In the genomic region with DNA sequence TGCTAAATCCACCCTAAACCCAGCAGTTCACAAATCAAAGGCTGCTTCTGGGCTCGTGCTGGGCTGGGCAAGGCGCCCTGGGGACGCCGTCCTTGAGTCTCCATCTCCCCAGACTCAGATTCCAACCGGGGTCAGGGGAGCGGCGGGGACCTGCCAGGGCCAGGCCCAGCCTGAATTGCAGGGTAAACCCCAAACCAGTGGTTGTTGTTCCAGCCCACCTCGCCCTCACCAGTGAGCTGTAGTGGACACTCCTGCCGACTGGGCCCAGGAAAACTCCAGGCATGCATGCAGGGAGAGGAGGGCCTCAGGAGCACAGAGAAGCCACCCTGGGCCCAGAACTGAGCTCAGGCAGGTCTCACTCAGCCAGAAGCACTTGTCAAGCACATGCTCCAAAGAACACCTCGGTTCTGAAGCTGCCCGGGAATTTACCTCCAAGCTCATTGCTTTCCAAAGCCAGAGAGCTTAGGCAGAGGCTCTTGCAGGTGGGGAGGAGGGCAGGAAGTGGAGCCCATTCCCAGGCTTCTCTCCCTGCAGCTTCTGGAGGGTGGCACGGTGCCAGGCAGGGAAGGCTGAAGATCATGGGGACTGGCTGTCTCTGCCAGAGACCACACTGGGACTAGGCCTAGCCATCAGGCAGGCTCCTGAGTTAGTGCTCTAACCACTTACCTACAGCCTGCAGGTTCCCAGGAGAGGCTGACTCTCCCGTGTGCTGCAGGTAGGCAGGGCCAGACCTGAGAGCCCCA, we compare ENCODE assay signal across 20 cellular contexts.
DNase-seq lines count a peak whose midpoint lies in the region; FAIRE-seq and TF ChIP-seq lines count a peak whose summit lies in the region.
"Had no signal": no experiment of that assay in that cellular context is flagged by ENCODE, and none has a peak within 500 bp of the region (broad histone marks: within the 10 kb centered on the region; RNA-seq: fewer than 3 reads in every experiment).

No MANE protein-coding gene starts in this region.

- H3K9me3 Mint-ChIP-seq in osteocyte (ENCODE audit: unreplicated experiment) (no peaks in the 10 kb centered on the region), chondrocyte (ENCODE audit: low read depth) (no peaks in the 10 kb centered on the region)
- H3K9me3 Mint-ChIP-seq: activated B cell treated with CpG ODN at 0.5 μM for 24 hours; effector memory CD8-positive, alpha-beta T cell had no signal

- H3K4me3 Mint-ChIP-seq in osteocyte (ENCODE audit: unreplicated experiment), result no peak overlapping the region
- H3K4me3 Mint-ChIP-seq in chondrocyte (ENCODE audit: unreplicated experiment), result no peak overlapping the region
- H3K4me3 Mint-ChIP-seq: activated B cell treated with CpG ODN at 0.5 μM for 24 hours; activated CD8-positive, alpha-beta T cell treated with anti-CD3 and anti-CD28 coated beads, Interleukin-2, amount 10 ng/mL, durations not matched to agents 7 days and 5 days; effector memory CD8-positive, alpha-beta T cell; T-helper 17 cell had no signal

- H3K27me3 Mint-ChIP-seq in osteocyte (ENCODE audit: unreplicated experiment) (peaks cover 4% of the 10 kb centered on the region), chondrocyte (ENCODE audit: low read depth) (peaks cover 21% of the 10 kb centered on the region)

- H3K4me1 Mint-ChIP-seq in osteocyte (ENCODE audit: unreplicated experiment) (no peaks in the 10 kb centered on the region), chondrocyte (ENCODE audit: low read depth) (no peaks in the 10 kb centered on the region)
- H3K4me1 Mint-ChIP-seq: activated B cell treated with CpG ODN at 0.5 μM for 24 hours had no signal

- no peak for TF ChIP-seq POLR2A in GM12891 (IDR thresholded peaks at IDR 0.05; ENCODE audit: low read depth, low read length)

- DNase-seq in NCI-H2081 (lab: John Stamatoyannopoulos, UW) (peak; percentile 26 to 61), NCI-H2081 treated with DMSO at 0.1 percent for 48 hours (lab: John Stamatoyannopoulos, UW) (no peak), NCI-H1092 (lab: John Stamatoyannopoulos, UW) (peak; percentile 38), SHP77 treated with DMSO at 0.1 percent for 48 hours (lab: John Stamatoyannopoulos, UW) (peak; percentile 21), osteocyte (ENCODE audit: extremely low spot score, unreplicated experiment) (peak; percentile 83), NCI-H526 (lab: John Stamatoyannopoulos, UW) (no peak), chondrocyte (ENCODE audit: low spot score) (no peak), GM12891 (ENCODE audit: insufficient read length, low spot score) (no peak)
- DNase-seq: activated B cell treated with CpG ODN at 0.5 μM for 24 hours; activated CD8-positive, alpha-beta T cell treated with anti-CD3 and anti-CD28 coated beads, Interleukin-2, amount 10 ng/mL, durations not matched to agents 7 days and 5 days; central memory CD4-positive, alpha-beta T cell; effector memory CD8-positive, alpha-beta T cell; EL; kidney; midbrain; NCI-H1930; stimulated activated naive CD4-positive, alpha-beta T cell treated with Interleukin-2 at 50 U/mL for 16 hours; T-helper 17 cell; transverse colon had no signal

- TF ChIP-seq CTCF in osteocyte (IDR thresholded peaks at IDR 0.05) (no peak), chondrocyte (IDR thresholded peaks at IDR 0.05) (no peak)

- H3K27ac Mint-ChIP-seq in osteocyte (ENCODE audit: unreplicated experiment) (no peak overlapping the region), chondrocyte (ENCODE audit: unreplicated experiment) (no peak overlapping the region)
- H3K27ac Mint-ChIP-seq: activated B cell treated with CpG ODN at 0.5 μM for 24 hours; activated CD8-positive, alpha-beta T cell treated with anti-CD3 and anti-CD28 coated beads, Interleukin-2, amount 10 ng/mL, durations not matched to agents 7 days and 5 days; effector memory CD8-positive, alpha-beta T cell; T-helper 17 cell had no signal

- no peak for FAIRE-seq in GM12891 (lab: Jason Lieb, UNC)
- FAIRE-seq: A204.1, kidney had no signal

- H3K36me3 Mint-ChIP-seq in osteocyte (ENCODE audit: unreplicated experiment), result no peaks in the 10 kb centered on the region
- H3K36me3 Mint-ChIP-seq in chondrocyte (ENCODE audit: low read depth), result no peaks in the 10 kb centered on the region

TF ChIP-seq in GM12891, 5 proteins besides CTCF, POLR2A, EP300 and RAD21:
- TF ChIP-seq POLR2AphosphoS5 (IDR thresholded peaks at IDR 0.05; ENCODE audit: low read depth, low read length) (no peak), POU2F2 (IDR thresholded peaks at IDR 0.05; ENCODE audit: low read depth, low read length) (no peak), SPI1 (IDR thresholded peaks at IDR 0.05; ENCODE audit: low read depth, low read length) (no peak), TAF1 (IDR thresholded peaks at IDR 0.05; ENCODE audit: low read depth, low read length) (no peak), PAX5 (IDR thresholded peaks at IDR 0.05; ENCODE audit: insufficient read depth, low read length, severe bottlenecking) (no peak)
TF ChIP-seq in GM12891: peak in this region for 0.

Comparison
In these comparisons a context has a peak if more than half of its experiments do, and no peak if none do; other contexts are left out.
1. DNase-seq: peak in NCI-H2081 (2 of 2), NCI-H1092 (single experiment), SHP77 treated with DMSO at 0.1 percent for 48 hours (single experiment) and osteocyte (single experiment); none in NCI-H2081 treated with DMSO at 0.1 percent for 48 hours (single experiment), NCI-H526 (0 of 2), chondrocyte (single experiment) and GM12891 (single experiment).